Comparison of ENCODE assay signal across 1 cellular context in the genomic region with DNA sequence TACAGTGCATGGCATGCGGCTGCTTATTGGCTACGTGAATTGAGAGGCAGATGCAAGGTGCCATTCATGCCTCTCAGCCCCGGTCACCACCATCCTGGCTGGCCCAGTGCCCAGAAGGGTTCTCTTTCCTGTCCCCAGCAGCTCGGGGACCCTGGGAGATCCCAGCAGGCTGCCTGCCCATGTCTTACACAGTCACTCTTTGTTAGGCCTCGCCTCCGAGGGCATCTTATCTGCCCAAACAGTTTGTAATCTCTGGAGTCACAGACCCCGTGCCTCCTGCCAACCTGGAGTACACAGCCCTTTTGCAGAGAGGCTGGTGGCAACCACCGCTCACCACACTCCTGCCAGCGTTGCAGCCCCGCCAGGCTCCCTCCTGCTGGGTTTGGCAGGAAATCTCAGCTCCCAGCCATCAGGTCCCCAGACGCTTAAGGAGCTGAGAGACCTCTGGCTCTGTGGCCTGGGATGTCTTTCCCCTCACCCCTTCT.
TF ChIP-seq lines count a peak whose summit lies in the region.

No MANE protein-coding gene starts in this region.

TF ChIP-seq in IMR-90, 13 proteins besides CTCF, POLR2A, EP300 and RAD21:
- TF ChIP-seq RCOR1 (IDR thresholded peaks at IDR 0.05; ENCODE audit: insufficient replicate concordance, low read length) (no peak), RFX5 (IDR thresholded peaks at IDR 0.05; ENCODE audit: low read depth, low read length) (no peak), MAZ (IDR thresholded peaks at IDR 0.05; ENCODE audit: borderline replicate concordance, low read depth, low read length) (no peak), SMC3 (IDR thresholded peaks at IDR 0.05; ENCODE audit: low read depth, low read length) (no peak), CEBPB (IDR thresholded peaks at IDR 0.05; ENCODE audit: low read depth, low read length) (no peak), MXI1 (IDR thresholded peaks at IDR 0.05; ENCODE audit: borderline replicate concordance, low read depth, low read length) (no peak), MAFK (IDR thresholded peaks at IDR 0.05; ENCODE audit: low read depth, low read length) (no peak), FOS (IDR thresholded peaks at IDR 0.05; ENCODE audit: low read depth, low read length) (no peak), BHLHE40 (IDR thresholded peaks at IDR 0.05; ENCODE audit: low read depth, low read length) (no peak), NFE2L2 (IDR thresholded peaks at IDR 0.05; ENCODE audit: low read depth, low read length) (no peak), CHD1 (IDR thresholded peaks at IDR 0.05; ENCODE audit: low read depth, low read length) (no peak)
- TF ChIP-seq, protein P1, sequence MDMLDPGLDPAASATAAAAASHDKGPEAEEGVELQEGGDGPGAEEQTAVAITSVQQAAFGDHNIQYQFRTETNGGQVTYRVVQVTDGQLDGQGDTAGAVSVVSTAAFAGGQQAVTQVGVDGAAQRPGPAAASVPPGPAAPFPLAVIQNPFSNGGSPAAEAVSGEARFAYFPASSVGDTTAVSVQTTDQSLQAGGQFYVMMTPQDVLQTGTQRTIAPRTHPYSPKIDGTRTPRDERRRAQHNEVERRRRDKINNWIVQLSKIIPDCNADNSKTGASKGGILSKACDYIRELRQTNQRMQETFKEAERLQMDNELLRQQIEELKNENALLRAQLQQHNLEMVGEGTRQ (IDR thresholded peaks at IDR 0.05; ENCODE audit: low read depth, low read length), result no peak
- TF ChIP-seq, protein P2, sequence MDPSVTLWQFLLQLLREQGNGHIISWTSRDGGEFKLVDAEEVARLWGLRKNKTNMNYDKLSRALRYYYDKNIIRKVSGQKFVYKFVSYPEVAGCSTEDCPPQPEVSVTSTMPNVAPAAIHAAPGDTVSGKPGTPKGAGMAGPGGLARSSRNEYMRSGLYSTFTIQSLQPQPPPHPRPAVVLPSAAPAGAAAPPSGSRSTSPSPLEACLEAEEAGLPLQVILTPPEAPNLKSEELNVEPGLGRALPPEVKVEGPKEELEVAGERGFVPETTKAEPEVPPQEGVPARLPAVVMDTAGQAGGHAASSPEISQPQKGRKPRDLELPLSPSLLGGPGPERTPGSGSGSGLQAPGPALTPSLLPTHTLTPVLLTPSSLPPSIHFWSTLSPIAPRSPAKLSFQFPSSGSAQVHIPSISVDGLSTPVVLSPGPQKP (IDR thresholded peaks at IDR 0.05; ENCODE audit: borderline replicate concordance, low read depth, low read length), result no peak
